In genomic region chr6:109978174-109979032, GRCh38 we compare ENCODE assay signal across 9 cellular contexts. TPM values are rescaled to one million over a fixed set of nuclear protein-coding genes. Genes with fewer than 3 reads are reported as not detected.
DNase-seq lines count a peak whose midpoint lies in the region; ATAC-seq and TF ChIP-seq lines count a peak whose summit lies in the region.
"Had no signal": no experiment of that assay in that cellular context is flagged by ENCODE, and none has a peak within 500 bp of the region (broad histone marks: within the 10 kb centered on the region; RNA-seq: fewer than 3 reads in every experiment).

Gene GPR6, plus strand, starts transcription at chr6:109978311. Its CDS starts 802 bp downstream, at chr6:109979113.

- peak within 1 kb of the TSS; percentile 63 for H2AFZ ChIP-seq in neuronal stem cell (ENCODE audit: low read length)

- H3K9ac ChIP-seq in neuronal stem cell (ENCODE audit: low read depth, low read length, poor library complexity) = no peak within 1 kb of the TSS

- no peak within 1 kb of the TSS for H2AK5ac ChIP-seq in neuronal stem cell (ENCODE audit: low read depth, low read length)

- peak within 1 kb of the TSS; percentile 92 for H3K23ac ChIP-seq in neuronal stem cell (ENCODE audit: low read depth, low read length, poor library complexity)

- TF ChIP-seq EP300 in esophagus muscularis mucosa (IDR thresholded peaks at IDR 0.05) = no peak

- H3K4me1 ChIP-seq in foreskin keratinocyte (no peaks in the 10 kb centered on the region), neuronal stem cell (ENCODE audit: control insufficient read depth in 2 of 2, insufficient read depth in 1 of 2, low read depth in 1 of 2, low read length in 2 of 2) (peaks cover 3 to 9% of the 10 kb centered on the region in 2 donors), esophagus squamous epithelium (peaks cover 0 to 19% (median 0%) of the 10 kb centered on the region in 3 donors), esophagus muscularis mucosa (peaks cover 0 to 16% (median 2%) of the 10 kb centered on the region in 4 donors)

- WGBS in neuronal stem cell (ENCODE audit: extremely low coverage in 2 of 2, insufficient read length in 2 of 2, insufficient replicate concordance in 1 of 2), 2 donors = no CpG with 5 or more reads among the region's 50 CpGs
- WGBS in esophagus squamous epithelium, 2 donors = 1 to 17% methylated on average over 11 to 14 of the region's 50 CpGs
- 2% methylated on average over 41 of the region's 50 CpGs for WGBS in esophagus muscularis mucosa

- peak; percentile 82 for ATAC-seq in foreskin keratinocyte

- no peak within 1 kb of the TSS for H2BK120ac ChIP-seq in neuronal stem cell (ENCODE audit: low read depth, low read length)

- no peak within 1 kb of the TSS for H2BK15ac ChIP-seq in neuronal stem cell (ENCODE audit: low read length)

- TF ChIP-seq POLR2A in esophagus squamous epithelium (IDR thresholded peaks at IDR 0.05) = no peak
- TF ChIP-seq POLR2A in esophagus muscularis mucosa (IDR thresholded peaks at IDR 0.05; ENCODE audit: low read depth) = no peak

- H4K91ac ChIP-seq in neuronal stem cell (ENCODE audit: low read depth, low read length, poor library complexity) = no peak within 1 kb of the TSS

- no peak within 1 kb of the TSS for H4K8ac ChIP-seq in neuronal stem cell (ENCODE audit: low read depth, low read length)

- no peak within 1 kb of the TSS for H3K18ac ChIP-seq in neuronal stem cell (ENCODE audit: low read length)

- peaks cover 18% of the 10 kb centered on the region for H3K27me3 ChIP-seq in H7 (ENCODE audit: control insufficient read depth, insufficient read depth, low read length)
- H3K27me3 ChIP-seq in foreskin keratinocyte = peaks cover 78% of the 10 kb centered on the region
- H3K27me3 ChIP-seq in neuronal stem cell (ENCODE audit: control insufficient read depth in 3 of 3, insufficient read depth in 3 of 3, low read depth in 1 of 3, low read length in 3 of 3) = peaks cover 10 to 41% (median 19%) of the 10 kb centered on the region in 3 experiments
- H3K27me3 ChIP-seq in esophagus squamous epithelium = peaks cover 0 to 66% (median 13%) of the 10 kb centered on the region in 4 donors
- peaks cover 0 to 48% (median 21%) of the 10 kb centered on the region in 4 donors for H3K27me3 ChIP-seq in esophagus muscularis mucosa

- H3K14ac ChIP-seq in neuronal stem cell (ENCODE audit: low read length) = no peak within 1 kb of the TSS

- TF ChIP-seq CTCF in foreskin keratinocyte (conservative IDR thresholded peaks at IDR 0.05) (no peak), esophagus squamous epithelium (IDR thresholded peaks at IDR 0.05) (no peak), esophagus muscularis mucosa (IDR thresholded peaks at IDR 0.05) (no peak)

- H3K4me3 ChIP-seq in H7 (ENCODE audit: insufficient read depth, low read depth, low read length) = peak within 1 kb of the TSS; percentile 55
- peak within 1 kb of the TSS in 1 of 2 donors; percentile 76 for H3K4me3 ChIP-seq in neuronal stem cell (ENCODE audit: low read length in 2 of 2)
- H3K4me3 ChIP-seq in esophagus squamous epithelium = no peak within 1 kb of the TSS
- H3K4me3 ChIP-seq in esophagus muscularis mucosa = no peak within 1 kb of the TSS

- no peak within 1 kb of the TSS for H2BK12ac ChIP-seq in neuronal stem cell (ENCODE audit: low read length)

- no peak within 1 kb of the TSS for H3K27ac ChIP-seq in foreskin keratinocyte
- H3K27ac ChIP-seq in neuronal stem cell (replicated peaks; ENCODE audit: low read length) = no peak within 1 kb of the TSS
- H3K27ac ChIP-seq in esophagus squamous epithelium = no peak within 1 kb of the TSS
- no peak within 1 kb of the TSS for H3K27ac ChIP-seq in esophagus muscularis mucosa (replicated peaks in 1 of 4)
- H3K27ac ChIP-seq: C4-2B had no signal

- H3K36me3 ChIP-seq in H7 (replicated peaks; ENCODE audit: control insufficient read depth, insufficient read depth, low read length) (no peaks in the 10 kb centered on the region), neuronal stem cell (replicated peaks in 1 of 2; ENCODE audit: control insufficient read depth in 2 of 2, insufficient read depth in 2 of 2, low read length in 2 of 2) (no peaks in the 10 kb centered on the region), esophagus squamous epithelium (no peaks in the 10 kb centered on the region), esophagus muscularis mucosa (no peaks in the 10 kb centered on the region)

- DNase-seq in A172 (ENCODE audit: low spot score) (peak; percentile 24), H7 (peak; percentile 91), NCI-H345 (lab: John Stamatoyannopoulos, UW) (peak; percentile 93), foreskin keratinocyte (peak; percentile 24 to 46), neuronal stem cell (ENCODE audit: low spot score) (peak; percentile 91), esophagus squamous epithelium (lab: John Stamatoyannopoulos, UW) (no peak), esophagus muscularis mucosa (ENCODE audit: extremely low spot score) (no peak)
- peak; percentile 40 for DNase-seq in activated T-cell treated with anti-CD3 and anti-CD28 coated beads, Interleukin-2, amount 50 U/mL, for 1 hour

- peak within 1 kb of the TSS; percentile 86 for H3K4me2 ChIP-seq in neuronal stem cell (ENCODE audit: insufficient read depth, low read length, poor library complexity, severe bottlenecking)

- H3K9me3 ChIP-seq in neuronal stem cell (replicated peaks in 1 of 2; ENCODE audit: control insufficient read depth in 2 of 2, insufficient read depth in 1 of 2, low read depth in 1 of 2, low read length in 2 of 2) = peaks cover 0 to 2% of the 10 kb centered on the region in 2 donors
- no peaks in the 10 kb centered on the region for H3K9me3 ChIP-seq in esophagus squamous epithelium
- H3K9me3 ChIP-seq in esophagus muscularis mucosa = peaks cover 0 to 9% (median 0%) of the 10 kb centered on the region in 4 donors

- H3K4ac ChIP-seq in neuronal stem cell (ENCODE audit: low read length) = no peak within 1 kb of the TSS

- intact Hi-C loops in esophagus squamous epithelium (cut with DNase I) (no loop called here), esophagus muscularis mucosa (cut with DNase I) (no loop called here)

- H2BK5ac ChIP-seq in neuronal stem cell (ENCODE audit: low read length) = no peak within 1 kb of the TSS

- no peaks in the 10 kb centered on the region for H3K79me1 ChIP-seq in neuronal stem cell (ENCODE audit: low read depth, low read length)

RNA-seq across cellular contexts. Expression of gene GPR6, which starts in this region (rescaled TPM):
- not detected in 2 replicates for total RNA-seq in A172 (2014; rRNA removed; shearing (Covaris generic))
- total RNA-seq in H7 (2014; rRNA removed; shearing (Covaris generic)) = 0.14 and 0.63 TPM in 2 replicates
- total RNA-seq in foreskin keratinocyte = not detected in 2 replicates
- not detected in 2 replicates for polyA plus RNA-seq in foreskin keratinocyte
- polyA plus RNA-seq in neuronal stem cell (2013, experiment 1 of 2) = not detected
- polyA plus RNA-seq in neuronal stem cell (2013, experiment 2 of 2) = not detected
- total RNA-seq in esophagus squamous epithelium = not detected
- total RNA-seq in esophagus muscularis mucosa = under 1 TPM in 1 of 4 donors, not detected in 3; 0.52 TPM

Comparison
In these comparisons a context has a peak if more than half of its experiments do, and no peak if none do; other contexts are left out.
1. Peak in DNase-seq in A172; RNA of the gene not detected or under 1 TPM.
2. Peak in DNase-seq and H3K4me3 ChIP-seq in H7; RNA of the gene not detected or under 1 TPM.
3. Peak in DNase-seq and ATAC-seq in foreskin keratinocyte; RNA of the gene not detected or under 1 TPM.
4. DNase-seq: peak in NCI-H345 (single experiment), activated T-cell treated with anti-CD3 and anti-CD28 coated beads, Interleukin-2, amount 50 U/mL, for 1 hour (single experiment) and neuronal stem cell (single experiment); none in esophagus squamous epithelium (single experiment) and esophagus muscularis mucosa (single experiment).